ENCODE assay signal across 1 cellular context in the genomic region with DNA sequence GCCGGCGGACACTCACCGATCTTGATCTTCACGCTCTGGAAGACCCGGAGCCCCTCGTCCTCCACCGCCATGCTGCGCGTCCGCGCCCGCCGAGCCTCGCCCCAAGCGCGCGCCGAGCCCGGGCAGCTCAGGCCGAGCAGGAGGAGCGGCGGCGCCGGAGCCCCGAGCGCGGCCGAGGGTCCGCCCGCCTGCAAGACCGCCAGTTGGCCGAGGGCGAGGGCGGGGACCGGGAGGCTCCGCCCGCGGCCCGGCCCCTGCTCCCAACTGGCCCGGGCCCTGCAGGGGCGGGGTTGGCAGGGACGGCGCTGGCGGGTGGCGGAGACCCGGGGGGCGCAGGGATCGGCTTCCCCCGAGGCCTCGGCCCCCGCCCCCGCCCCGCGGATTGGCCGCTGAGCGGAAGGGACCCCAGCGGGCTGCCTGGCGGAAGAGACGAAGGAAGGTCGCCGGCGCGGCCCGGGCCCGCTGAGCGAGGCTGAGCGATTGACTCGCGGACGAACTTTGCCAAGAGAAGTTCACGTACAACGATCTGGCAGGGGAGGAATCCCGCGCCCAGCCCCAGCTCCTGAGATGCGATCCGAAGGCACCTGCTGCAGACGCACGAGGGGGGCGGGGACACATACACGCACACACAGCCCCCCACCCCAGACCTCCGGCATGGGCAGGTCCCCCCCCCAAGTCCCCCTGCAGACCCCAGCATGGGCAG.
TF ChIP-seq lines count a peak whose summit lies in the region.

A gene with protein sequence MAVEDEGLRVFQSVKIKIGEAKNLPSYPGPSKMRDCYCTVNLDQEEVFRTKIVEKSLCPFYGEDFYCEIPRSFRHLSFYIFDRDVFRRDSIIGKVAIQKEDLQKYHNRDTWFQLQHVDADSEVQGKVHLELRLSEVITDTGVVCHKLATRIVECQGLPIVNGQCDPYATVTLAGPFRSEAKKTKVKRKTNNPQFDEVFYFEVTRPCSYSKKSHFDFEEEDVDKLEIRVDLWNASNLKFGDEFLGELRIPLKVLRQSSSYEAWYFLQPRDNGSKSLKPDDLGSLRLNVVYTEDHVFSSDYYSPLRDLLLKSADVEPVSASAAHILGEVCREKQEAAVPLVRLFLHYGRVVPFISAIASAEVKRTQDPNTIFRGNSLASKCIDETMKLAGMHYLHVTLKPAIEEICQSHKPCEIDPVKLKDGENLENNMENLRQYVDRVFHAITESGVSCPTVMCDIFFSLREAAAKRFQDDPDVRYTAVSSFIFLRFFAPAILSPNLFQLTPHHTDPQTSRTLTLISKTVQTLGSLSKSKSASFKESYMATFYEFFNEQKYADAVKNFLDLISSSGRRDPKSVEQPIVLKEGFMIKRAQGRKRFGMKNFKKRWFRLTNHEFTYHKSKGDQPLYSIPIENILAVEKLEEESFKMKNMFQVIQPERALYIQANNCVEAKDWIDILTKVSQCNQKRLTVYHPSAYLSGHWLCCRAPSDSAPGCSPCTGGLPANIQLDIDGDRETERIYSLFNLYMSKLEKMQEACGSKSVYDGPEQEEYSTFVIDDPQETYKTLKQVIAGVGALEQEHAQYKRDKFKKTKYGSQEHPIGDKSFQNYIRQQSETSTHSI (minus strand): TSS at position 205 of the 703 bp plus-strand sequence. CDS start 134 bp downstream, at position 71.

TF ChIP-seq in SK-N-SH treated with all-trans-retinoic acid at 6 μM for 48 hours, 23 proteins besides CTCF, POLR2A, EP300 and RAD21 (continued from another document):
- TF ChIP-seq ARNTL (CRISPR knock-in tag; IDR thresholded peaks at IDR 0.05; ENCODE audit: borderline replicate concordance, low read depth), result no peak
- no peak for TF ChIP-seq CSDC2 (CRISPR knock-in tag; IDR thresholded peaks at IDR 0.05)
- TF ChIP-seq RARB (CRISPR knock-in tag; IDR thresholded peaks at IDR 0.05), result no peak
